23 cellular contexts compared by ENCODE assay signal in the genomic region with DNA sequence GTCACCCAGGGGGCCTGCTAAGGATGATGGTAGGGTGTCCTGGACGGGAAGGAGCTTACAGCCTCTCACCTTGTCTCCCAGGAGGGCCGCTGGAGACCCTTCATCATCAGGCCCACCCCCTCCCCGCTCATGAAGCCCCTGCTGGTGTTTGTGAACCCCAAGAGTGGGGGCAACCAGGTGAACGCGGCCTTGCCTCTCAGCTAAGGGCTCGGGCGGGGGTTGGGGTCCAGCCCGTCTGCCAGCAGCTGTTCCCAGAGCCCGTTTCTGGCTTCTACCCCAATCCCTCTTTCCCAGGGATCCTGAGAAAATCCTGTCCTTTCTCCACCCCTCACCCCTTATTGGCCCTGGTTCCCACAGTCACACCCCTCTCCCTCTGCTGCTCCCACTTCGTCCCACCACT. TPM values are rescaled to one million over a fixed set of nuclear protein-coding genes. Genes with fewer than 3 reads are reported as not detected.
DNase-seq lines count a peak whose midpoint lies in the region; ATAC-seq, FAIRE-seq and TF ChIP-seq lines count a peak whose summit lies in the region.
"Had no signal": no experiment of that assay in that cellular context is flagged by ENCODE, and none has a peak within 500 bp of the region (broad histone marks: within the 10 kb centered on the region; RNA-seq: fewer than 3 reads in every experiment).

No MANE protein-coding gene starts in this region.

- H3K4me1 ChIP-seq in astrocyte (ENCODE audit: insufficient read depth, low read length) = peaks cover 5% of the 10 kb centered on the region
- H3K4me1 ChIP-seq: BE2C had no signal

- no peak for FAIRE-seq in astrocyte (lab: Jason Lieb, UNC)
- FAIRE-seq: A204.1, G401.6, GM12892, H1 had no signal

- H3K4me2 ChIP-seq in astrocyte (ENCODE audit: low read length) = no peak overlapping the region

- no peaks in the 10 kb centered on the region for H3K27me3 Mint-ChIP-seq in activated CD4-positive, alpha-beta T cell treated with anti-CD3 and anti-CD28 coated beads, Interleukin-2, amount 10 ng/mL, durations not matched to agents 7 days and 5 days
- no peaks in the 10 kb centered on the region for H3K27me3 Mint-ChIP-seq in astrocyte (ENCODE audit: low read depth, unreplicated experiment)
- H3K27me3 Mint-ChIP-seq: CD4-positive, alpha-beta memory T cell had no signal

- H3K27ac Mint-ChIP-seq in activated CD4-positive, alpha-beta T cell treated with anti-CD3 and anti-CD28 coated beads, Interleukin-2, amount 10 ng/mL, durations not matched to agents 7 days and 5 days = peak overlapping the region; percentile 41
- H3K27ac Mint-ChIP-seq in astrocyte (ENCODE audit: unreplicated experiment) = peak overlapping the region; percentile 62

- no peak for TF ChIP-seq CTCF in astrocyte (IDR thresholded peaks at IDR 0.05; ENCODE audit: insufficient read depth, low read depth, low read length)

- H3K36me3 ChIP-seq in astrocyte (ENCODE audit: insufficient read depth, low read length) = no peaks in the 10 kb centered on the region
- H3K36me3 ChIP-seq: BE2C had no signal

- H4K20me1 ChIP-seq in astrocyte (ENCODE audit: insufficient read depth, low read length) = peaks cover 22% of the 10 kb centered on the region

- no peaks in the 10 kb centered on the region for H3K79me2 ChIP-seq in astrocyte (ENCODE audit: insufficient read depth, low read length)

- POLR2A ChIA-PET in activated CD4-positive, alpha-beta T cell treated with anti-CD3 and anti-CD28 coated beads, Interleukin-2, amount 10 ng/mL, durations not matched to agents 7 days and 5 days (lab: Charles Lee) = no interaction called here

- no peak for DNase-seq in activated CD4-positive, alpha-beta T cell treated with anti-CD3 and anti-CD28 coated beads, Interleukin-2, amount 10 ng/mL, durations not matched to agents 7 days and 5 days
- DNase-seq in activated CD4-positive, alpha-beta T cell treated with anti-CD3 and anti-CD28 coated beads for 1 hour = no peak
- peak; percentile 67 for DNase-seq in D341Med (ENCODE audit: low spot score)
- DNase-seq in astrocyte (ENCODE audit: low read depth) = no peak
- DNase-seq in HuH-7 (ENCODE audit: low spot score) = no peak
- DNase-seq: ACHN; AML-193; BE2C; C1 segment of cervical spinal cord; Calu3; CD4-positive, alpha-beta memory T cell; COR-L47; DMS153; DND-41; GM23248; H7; HCEC 1CT had no signal

- CTCF ChIA-PET in activated CD4-positive, alpha-beta T cell treated with anti-CD3 and anti-CD28 coated beads, Interleukin-2, amount 10 ng/mL, durations not matched to agents 7 days and 5 days (lab: Charles Lee) = interaction anchor here (1.6 to 18.0 kb wide), 2 partner anchors 21 to 157 kb away, joined by 5 to 280 read pairs; a partner anchor contains a TSS

- no peak overlapping the region for H2AFZ ChIP-seq in astrocyte (ENCODE audit: low read depth, low read length)
- H2AFZ ChIP-seq: GM23248 had no signal

- H3K9me3 ChIP-seq in astrocyte (ENCODE audit: insufficient read depth, low read depth, low read length) = no peaks in the 10 kb centered on the region
- H3K9me3 ChIP-seq: BE2C had no signal

- no peaks in the 10 kb centered on the region for H3K9me3 Mint-ChIP-seq in activated CD4-positive, alpha-beta T cell treated with anti-CD3 and anti-CD28 coated beads, Interleukin-2, amount 10 ng/mL, durations not matched to agents 7 days and 5 days
- H3K9me3 Mint-ChIP-seq in astrocyte (ENCODE audit: unreplicated experiment) = no peaks in the 10 kb centered on the region
- H3K9me3 Mint-ChIP-seq: CD4-positive, alpha-beta memory T cell had no signal

- H3K36me3 Mint-ChIP-seq in activated CD4-positive, alpha-beta T cell treated with anti-CD3 and anti-CD28 coated beads, Interleukin-2, amount 10 ng/mL, durations not matched to agents 7 days and 5 days (ENCODE audit: low read depth) = peaks cover 48% of the 10 kb centered on the region
- H3K36me3 Mint-ChIP-seq in astrocyte (ENCODE audit: low read depth, unreplicated experiment) = peaks cover 9% of the 10 kb centered on the region

- no peak overlapping the region for H3K4me3 Mint-ChIP-seq in activated CD4-positive, alpha-beta T cell treated with anti-CD3 and anti-CD28 coated beads, Interleukin-2, amount 10 ng/mL, durations not matched to agents 7 days and 5 days
- no peak overlapping the region for H3K4me3 Mint-ChIP-seq in astrocyte (ENCODE audit: unreplicated experiment)
- H3K4me3 Mint-ChIP-seq: CD4-positive, alpha-beta memory T cell had no signal

- no peak overlapping the region for H3K27ac ChIP-seq in astrocyte (ENCODE audit: low read depth, low read length)
- H3K27ac ChIP-seq: 22Rv1, GM23248 had no signal

- H3K4me3 ChIP-seq in astrocyte (ENCODE audit: insufficient read depth, low read depth, low read length) = no peak overlapping the region
- H3K4me3 ChIP-seq: GM23248 had no signal

- peaks cover 14% of the 10 kb centered on the region for H3K4me1 Mint-ChIP-seq in activated CD4-positive, alpha-beta T cell treated with anti-CD3 and anti-CD28 coated beads, Interleukin-2, amount 10 ng/mL, durations not matched to agents 7 days and 5 days
- no peaks in the 10 kb centered on the region for H3K4me1 Mint-ChIP-seq in astrocyte (ENCODE audit: low read depth, unreplicated experiment)

- no peaks in the 10 kb centered on the region for H3K27me3 ChIP-seq in astrocyte (ENCODE audit: insufficient read depth, low read length)
- H3K27me3 ChIP-seq: BE2C had no signal

- no peak for ATAC-seq in GM19455 (IDR thresholded peaks at IDR 0.05; ENCODE audit: unreplicated experiment)

- H3K9ac ChIP-seq in astrocyte (ENCODE audit: low read length) = no peak overlapping the region
- H3K9ac ChIP-seq: GM23248 had no signal

RNA-seq across cellular contexts. Expression of a gene that starts 9.5 kb away (rescaled TPM):
- 10 to 100 TPM in 1 of 2 experiments, 1 to 10 TPM in 1; 8.2 to 10.5 TPM for total RNA-seq in activated CD4-positive, alpha-beta T cell treated with anti-CD3 and anti-CD28 coated beads, Interleukin-2, amount 10 ng/mL, durations not matched to agents 7 days and 5 days
- total RNA-seq in astrocyte = 277 and 325 TPM in 2 replicates

RNA-seq across cellular contexts. Expression of a gene that starts 19.6 kb away (rescaled TPM):
- total RNA-seq in activated CD4-positive, alpha-beta T cell treated with anti-CD3 and anti-CD28 coated beads, Interleukin-2, amount 10 ng/mL, durations not matched to agents 7 days and 5 days = under 1 TPM; 0.12 to 0.31 TPM
- 0.27 and 0.43 TPM in 2 replicates for total RNA-seq in astrocyte
- total RNA-seq: Calu3; CD4-positive, alpha-beta memory T cell; GM23248 had no signal

RNA-seq across cellular contexts. Expression of a gene that starts 24.7 kb away (rescaled TPM):
- 100 to 1,000 TPM; 178 to 187 TPM for total RNA-seq in activated CD4-positive, alpha-beta T cell treated with anti-CD3 and anti-CD28 coated beads, Interleukin-2, amount 10 ng/mL, durations not matched to agents 7 days and 5 days
- 53.8 and 59.3 TPM in 2 replicates for total RNA-seq in astrocyte

Comparison
In these comparisons a context has a peak if more than half of its experiments do, and no peak if none do; other contexts are left out.
1. RNA of a gene that starts 9.5 kb away (total RNA-seq): 277 to 325 TPM in astrocyte; 8.2 to 10.5 TPM in activated CD4-positive, alpha-beta T cell treated with anti-CD3 and anti-CD28 coated beads, Interleukin-2, amount 10 ng/mL, durations not matched to agents 7 days and 5 days; every median in the first group is over 10 times any median in the second.